9 cellular contexts compared by ENCODE assay signal in genomic region chr9:33140406-33141360, GRCh38. TPM values are rescaled to one million over a fixed set of nuclear protein-coding genes. Genes with fewer than 3 reads are reported as not detected.
DNase-seq lines count a peak whose midpoint lies in the region; ATAC-seq and TF ChIP-seq lines count a peak whose summit lies in the region.
"Had no signal": no experiment of that assay in that cellular context is flagged by ENCODE, and none has a peak within 500 bp of the region (broad histone marks: within the 10 kb centered on the region; RNA-seq: fewer than 3 reads in every experiment).

No MANE protein-coding gene starts in this region.

- H3K4me1 ChIP-seq in Peyer's patch (peaks cover 3 to 59% (median 57%) of the 10 kb centered on the region in 4 donors), right atrium auricular region (peaks cover 0 to 100% of the 10 kb centered on the region in 2 donors)

- H3K27ac Mint-ChIP-seq in stimulated activated naive CD8-positive, alpha-beta T cell treated with anti-CD3 and anti-CD28 coated beads, Interleukin-15, Interleukin-2, amounts not matched to agents 100 ng/mL and 50 ng/mL, for 24 hours: peak overlapping the region; percentile 63

- no peaks in the 10 kb centered on the region for H3K27me3 Mint-ChIP-seq in stimulated activated naive CD8-positive, alpha-beta T cell treated with anti-CD3 and anti-CD28 coated beads, Interleukin-15, Interleukin-2, amounts not matched to agents 100 ng/mL and 50 ng/mL, for 24 hours

- no peak for ATAC-seq in HG03025 (IDR thresholded peaks at IDR 0.05; ENCODE audit: low FRiP score, unreplicated experiment)
- ATAC-seq in HG02973 (IDR thresholded peaks at IDR 0.05; ENCODE audit: unreplicated experiment): no peak

- H3K4me3 ChIP-seq in Peyer's patch (no peak overlapping the region), right atrium auricular region (no peak overlapping the region)

- H3K9me3 Mint-ChIP-seq in stimulated activated naive CD8-positive, alpha-beta T cell treated with anti-CD3 and anti-CD28 coated beads, Interleukin-15, Interleukin-2, amounts not matched to agents 100 ng/mL and 50 ng/mL, for 24 hours: no peaks in the 10 kb centered on the region

- DNase-seq in DMS 273 (lab: John Stamatoyannopoulos, UW; ENCODE audit: unreplicated experiment) (peak; percentile 28), DMS 273 treated with DMSO at 0.1 percent for 48 hours (lab: John Stamatoyannopoulos, UW) (no peak), Peyer's patch (peak in 1 of 3 donors; percentile 44), right atrium auricular region (ENCODE audit: low spot score) (no peak), Kasumi-1 (lab: John Stamatoyannopoulos, UW) (no peak)

- no peaks in the 10 kb centered on the region for H3K27me3 ChIP-seq in Peyer's patch
- no peaks in the 10 kb centered on the region for H3K27me3 ChIP-seq in right atrium auricular region

- no peak overlapping the region for H3K4me3 Mint-ChIP-seq in stimulated activated naive CD8-positive, alpha-beta T cell treated with anti-CD3 and anti-CD28 coated beads, Interleukin-15, Interleukin-2, amounts not matched to agents 100 ng/mL and 50 ng/mL, for 24 hours

- H3K36me3 Mint-ChIP-seq in stimulated activated naive CD8-positive, alpha-beta T cell treated with anti-CD3 and anti-CD28 coated beads, Interleukin-15, Interleukin-2, amounts not matched to agents 100 ng/mL and 50 ng/mL, for 24 hours (ENCODE audit: low read depth): peaks cover 17% of the 10 kb centered on the region

- TF ChIP-seq POLR2A in Peyer's patch (IDR thresholded peaks at IDR 0.05): no peak

- peak overlapping the region; percentile 17 to 62 (median 36) for H3K27ac ChIP-seq in Peyer's patch
- H3K27ac ChIP-seq in right atrium auricular region: peak overlapping the region; percentile 41 to 49
- H3K27ac ChIP-seq: 22Rv1 had no signal

- H3K36me3 ChIP-seq in Peyer's patch (no peaks in the 10 kb centered on the region), right atrium auricular region (no peaks in the 10 kb centered on the region)

- TF ChIP-seq CTCF in Peyer's patch (IDR thresholded peaks at IDR 0.05) (no peak), right atrium auricular region (IDR thresholded peaks at IDR 0.05) (no peak)

- H3K9me3 ChIP-seq in Peyer's patch (no peaks in the 10 kb centered on the region), right atrium auricular region (no peaks in the 10 kb centered on the region)

- peaks cover 97% of the 10 kb centered on the region for H3K4me1 Mint-ChIP-seq in stimulated activated naive CD8-positive, alpha-beta T cell treated with anti-CD3 and anti-CD28 coated beads, Interleukin-15, Interleukin-2, amounts not matched to agents 100 ng/mL and 50 ng/mL, for 24 hours (ENCODE audit: low read depth)

RNA-seq across cellular contexts. Expression of gene B4GALT1, which starts 26.5 kb away (rescaled TPM):
- total RNA-seq in Peyer's patch (10 to 100 TPM; 26.4 to 65.3 (median 44.1) TPM), right atrium auricular region (10 to 100 TPM; 57.6 to 76.1 TPM)
